23 cellular contexts compared by ENCODE assay signal in genomic region chr13:68627377-68627776, GRCh38.
"Had no signal": no experiment of that assay in that cellular context is flagged by ENCODE, and none has a peak within 500 bp of the region (broad histone marks: within the 10 kb centered on the region; RNA-seq: fewer than 3 reads in every experiment).

No MANE protein-coding gene starts in this region.

- ATAC-seq: gastrocnemius medialis; heart right ventricle; left cardiac atrium; left lung; left ventricle myocardium superior; lower lobe of right lung; mucosa of descending colon; naive thymus-derived CD8-positive, alpha-beta T cell had no signal

- H3K36me3 ChIP-seq: esophagus muscularis mucosa, gastrocnemius medialis, heart right ventricle, left lung, lower lobe of right lung had no signal

- H3K27me3 ChIP-seq: dorsolateral prefrontal cortex, esophagus muscularis mucosa, gastrocnemius medialis, heart right ventricle, left lung had no signal

- H3K4me1 ChIP-seq: esophagus muscularis mucosa, gastrocnemius medialis, heart right ventricle, left lung, lower lobe of right lung had no signal

- FAIRE-seq: endothelial cell of umbilical vein, islet of Langerhans, keratinocyte had no signal

- H3K4me3 ChIP-seq: coronary artery, dorsolateral prefrontal cortex, esophagus muscularis mucosa, gastrocnemius medialis, heart right ventricle, left lung, lower lobe of right lung, mucosa of descending colon had no signal

- H3K9me3 ChIP-seq: esophagus muscularis mucosa, gastrocnemius medialis, lower lobe of right lung, mucosa of descending colon had no signal

- H3K27ac ChIP-seq: coronary artery, dorsolateral prefrontal cortex, esophagus muscularis mucosa, gastrocnemius medialis, heart right ventricle, left lung, lower lobe of right lung had no signal

- DNase-seq: dermis blood vessel endothelial cell; dorsolateral prefrontal cortex; effector CD4-positive, alpha-beta T cell; effector memory CD4-positive, alpha-beta T cell; foreskin melanocyte; gastrocnemius medialis; glutamatergic neuron; head of caudate nucleus; heart right ventricle; hippocampal formation; left cardiac atrium; left lung; left ventricle myocardium superior; lower lobe of right lung; mesenchymal stem cell; mucosa of descending colon; naive B cell; naive thymus-derived CD8-positive, alpha-beta T cell had no signal
